Comparison of ENCODE assay signal across 2 cellular contexts in the genomic region with DNA sequence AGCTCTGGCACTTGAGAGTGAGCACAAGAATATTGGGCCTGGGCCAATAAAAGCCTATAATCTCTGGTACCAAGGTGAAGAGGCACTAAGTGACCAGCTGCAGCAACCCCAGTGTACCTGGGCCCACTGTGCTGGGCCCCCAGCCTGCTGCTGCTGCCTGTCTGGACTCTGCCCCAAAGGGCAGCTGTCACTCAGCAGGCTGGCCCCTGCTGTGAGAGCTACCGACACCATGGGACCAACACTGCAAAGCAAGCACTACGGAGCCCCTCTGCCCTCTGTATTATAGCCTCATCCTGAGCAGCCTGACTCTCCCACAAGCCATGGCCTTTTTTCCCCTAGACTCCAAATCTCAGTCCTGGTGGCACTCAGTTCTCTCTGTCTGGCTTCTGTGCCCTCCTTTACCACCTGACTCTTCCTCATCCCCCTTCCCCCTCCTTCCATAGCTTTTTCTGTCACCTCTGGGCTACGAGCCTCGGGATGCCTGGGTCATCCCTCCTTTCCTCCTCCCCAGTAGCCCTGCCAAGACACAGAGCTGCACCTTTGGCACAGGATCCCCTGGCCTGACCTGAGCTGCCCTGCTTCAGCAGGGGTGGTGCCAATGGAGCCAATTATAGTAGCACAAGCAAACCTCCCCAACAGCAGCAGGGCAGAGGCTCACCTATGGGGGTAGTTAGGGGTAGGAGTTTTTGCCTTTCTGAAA.
A peak's percentile ranks its signal among the peaks of the same experiment; 100 is the strongest.
TF ChIP-seq lines count a peak whose summit lies in the region.

No MANE protein-coding gene starts in this region.

TF ChIP-seq in HEK293, 187 proteins besides CTCF, POLR2A, EP300 and RAD21:
- TF ChIP-seq, protein P1, sequence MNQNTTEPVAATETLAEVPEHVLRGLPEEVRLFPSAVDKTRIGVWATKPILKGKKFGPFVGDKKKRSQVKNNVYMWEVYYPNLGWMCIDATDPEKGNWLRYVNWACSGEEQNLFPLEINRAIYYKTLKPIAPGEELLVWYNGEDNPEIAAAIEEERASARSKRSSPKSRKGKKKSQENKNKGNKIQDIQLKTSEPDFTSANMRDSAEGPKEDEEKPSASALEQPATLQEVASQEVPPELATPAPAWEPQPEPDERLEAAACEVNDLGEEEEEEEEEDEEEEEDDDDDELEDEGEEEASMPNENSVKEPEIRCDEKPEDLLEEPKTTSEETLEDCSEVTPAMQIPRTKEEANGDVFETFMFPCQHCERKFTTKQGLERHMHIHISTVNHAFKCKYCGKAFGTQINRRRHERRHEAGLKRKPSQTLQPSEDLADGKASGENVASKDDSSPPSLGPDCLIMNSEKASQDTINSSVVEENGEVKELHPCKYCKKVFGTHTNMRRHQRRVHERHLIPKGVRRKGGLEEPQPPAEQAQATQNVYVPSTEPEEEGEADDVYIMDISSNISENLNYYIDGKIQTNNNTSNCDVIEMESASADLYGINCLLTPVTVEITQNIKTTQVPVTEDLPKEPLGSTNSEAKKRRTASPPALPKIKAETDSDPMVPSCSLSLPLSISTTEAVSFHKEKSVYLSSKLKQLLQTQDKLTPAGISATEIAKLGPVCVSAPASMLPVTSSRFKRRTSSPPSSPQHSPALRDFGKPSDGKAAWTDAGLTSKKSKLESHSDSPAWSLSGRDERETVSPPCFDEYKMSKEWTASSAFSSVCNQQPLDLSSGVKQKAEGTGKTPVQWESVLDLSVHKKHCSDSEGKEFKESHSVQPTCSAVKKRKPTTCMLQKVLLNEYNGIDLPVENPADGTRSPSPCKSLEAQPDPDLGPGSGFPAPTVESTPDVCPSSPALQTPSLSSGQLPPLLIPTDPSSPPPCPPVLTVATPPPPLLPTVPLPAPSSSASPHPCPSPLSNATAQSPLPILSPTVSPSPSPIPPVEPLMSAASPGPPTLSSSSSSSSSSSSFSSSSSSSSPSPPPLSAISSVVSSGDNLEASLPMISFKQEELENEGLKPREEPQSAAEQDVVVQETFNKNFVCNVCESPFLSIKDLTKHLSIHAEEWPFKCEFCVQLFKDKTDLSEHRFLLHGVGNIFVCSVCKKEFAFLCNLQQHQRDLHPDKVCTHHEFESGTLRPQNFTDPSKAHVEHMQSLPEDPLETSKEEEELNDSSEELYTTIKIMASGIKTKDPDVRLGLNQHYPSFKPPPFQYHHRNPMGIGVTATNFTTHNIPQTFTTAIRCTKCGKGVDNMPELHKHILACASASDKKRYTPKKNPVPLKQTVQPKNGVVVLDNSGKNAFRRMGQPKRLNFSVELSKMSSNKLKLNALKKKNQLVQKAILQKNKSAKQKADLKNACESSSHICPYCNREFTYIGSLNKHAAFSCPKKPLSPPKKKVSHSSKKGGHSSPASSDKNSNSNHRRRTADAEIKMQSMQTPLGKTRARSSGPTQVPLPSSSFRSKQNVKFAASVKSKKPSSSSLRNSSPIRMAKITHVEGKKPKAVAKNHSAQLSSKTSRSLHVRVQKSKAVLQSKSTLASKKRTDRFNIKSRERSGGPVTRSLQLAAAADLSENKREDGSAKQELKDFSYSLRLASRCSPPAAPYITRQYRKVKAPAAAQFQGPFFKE (tag by site-specific recombination; IDR thresholded peaks at IDR 0.05; ENCODE audit: borderline replicate concordance): no peak
- TF ChIP-seq REPIN1 (tag by site-specific recombination; IDR thresholded peaks at IDR 0.05; ENCODE audit: low read depth) (no peak), ZIC2 (tag by site-specific recombination; IDR thresholded peaks at IDR 0.05) (0 out of 2 replicates have a peak, but pooled peaks have one; percentile 19)
- TF ChIP-seq, protein P2, sequence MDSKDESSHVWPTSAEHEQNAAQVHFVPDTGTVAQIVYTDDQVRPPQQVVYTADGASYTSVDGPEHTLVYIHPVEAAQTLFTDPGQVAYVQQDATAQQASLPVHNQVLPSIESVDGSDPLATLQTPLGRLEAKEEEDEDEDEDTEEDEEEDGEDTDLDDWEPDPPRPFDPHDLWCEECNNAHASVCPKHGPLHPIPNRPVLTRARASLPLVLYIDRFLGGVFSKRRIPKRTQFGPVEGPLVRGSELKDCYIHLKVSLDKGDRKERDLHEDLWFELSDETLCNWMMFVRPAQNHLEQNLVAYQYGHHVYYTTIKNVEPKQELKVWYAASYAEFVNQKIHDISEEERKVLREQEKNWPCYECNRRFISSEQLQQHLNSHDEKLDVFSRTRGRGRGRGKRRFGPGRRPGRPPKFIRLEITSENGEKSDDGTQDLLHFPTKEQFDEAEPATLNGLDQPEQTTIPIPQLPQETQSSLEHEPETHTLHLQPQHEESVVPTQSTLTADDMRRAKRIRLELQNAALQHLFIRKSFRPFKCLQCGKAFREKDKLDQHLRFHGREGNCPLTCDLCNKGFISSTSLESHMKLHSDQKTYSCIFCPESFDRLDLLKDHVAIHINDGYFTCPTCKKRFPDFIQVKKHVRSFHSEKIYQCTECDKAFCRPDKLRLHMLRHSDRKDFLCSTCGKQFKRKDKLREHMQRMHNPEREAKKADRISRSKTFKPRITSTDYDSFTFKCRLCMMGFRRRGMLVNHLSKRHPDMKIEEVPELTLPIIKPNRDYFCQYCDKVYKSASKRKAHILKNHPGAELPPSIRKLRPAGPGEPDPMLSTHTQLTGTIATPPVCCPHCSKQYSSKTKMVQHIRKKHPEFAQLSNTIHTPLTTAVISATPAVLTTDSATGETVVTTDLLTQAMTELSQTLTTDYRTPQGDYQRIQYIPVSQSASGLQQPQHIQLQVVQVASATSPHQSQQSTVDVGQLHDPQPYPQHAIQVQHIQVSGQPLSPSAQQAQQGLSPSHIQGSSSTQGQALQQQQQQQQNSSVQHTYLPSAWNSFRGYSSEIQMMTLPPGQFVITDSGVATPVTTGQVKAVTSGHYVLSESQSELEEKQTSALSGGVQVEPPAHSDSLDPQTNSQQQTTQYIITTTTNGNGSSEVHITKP (tag by site-specific recombination; IDR thresholded peaks at IDR 0.05): no peak

TF ChIP-seq in K562, 482 proteins besides CTCF, POLR2A, EP300 and RAD21:
- TF ChIP-seq, protein P3, sequence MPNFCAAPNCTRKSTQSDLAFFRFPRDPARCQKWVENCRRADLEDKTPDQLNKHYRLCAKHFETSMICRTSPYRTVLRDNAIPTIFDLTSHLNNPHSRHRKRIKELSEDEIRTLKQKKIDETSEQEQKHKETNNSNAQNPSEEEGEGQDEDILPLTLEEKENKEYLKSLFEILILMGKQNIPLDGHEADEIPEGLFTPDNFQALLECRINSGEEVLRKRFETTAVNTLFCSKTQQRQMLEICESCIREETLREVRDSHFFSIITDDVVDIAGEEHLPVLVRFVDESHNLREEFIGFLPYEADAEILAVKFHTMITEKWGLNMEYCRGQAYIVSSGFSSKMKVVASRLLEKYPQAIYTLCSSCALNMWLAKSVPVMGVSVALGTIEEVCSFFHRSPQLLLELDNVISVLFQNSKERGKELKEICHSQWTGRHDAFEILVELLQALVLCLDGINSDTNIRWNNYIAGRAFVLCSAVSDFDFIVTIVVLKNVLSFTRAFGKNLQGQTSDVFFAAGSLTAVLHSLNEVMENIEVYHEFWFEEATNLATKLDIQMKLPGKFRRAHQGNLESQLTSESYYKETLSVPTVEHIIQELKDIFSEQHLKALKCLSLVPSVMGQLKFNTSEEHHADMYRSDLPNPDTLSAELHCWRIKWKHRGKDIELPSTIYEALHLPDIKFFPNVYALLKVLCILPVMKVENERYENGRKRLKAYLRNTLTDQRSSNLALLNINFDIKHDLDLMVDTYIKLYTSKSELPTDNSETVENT (CRISPR knock-in tag; IDR thresholded peaks at IDR 0.05): no peak
- TF ChIP-seq POLR2B (IDR thresholded peaks at IDR 0.05; ENCODE audit: low read depth, partially characterized antibody) (peak; percentile 28), SMC3 (conservative IDR thresholded peaks at IDR 0.05; ENCODE audit: insufficient read depth, low read depth, low read length) (no peak), POLR2G (IDR thresholded peaks at IDR 0.05; ENCODE audit: low read depth, low read length) (peak; percentile 51), ZNF436 (CRISPR knock-in tag; IDR thresholded peaks at IDR 0.05) (no peak), NFIC (IDR thresholded peaks at IDR 0.05) (peak; percentile 17; the same call in 1 of the 2 replicates), RBFOX2 (IDR thresholded peaks at IDR 0.05; ENCODE audit: low read depth, low read length) (peak; percentile 29; the same call in 1 of the 2 replicates)
- TF ChIP-seq, protein P4, sequence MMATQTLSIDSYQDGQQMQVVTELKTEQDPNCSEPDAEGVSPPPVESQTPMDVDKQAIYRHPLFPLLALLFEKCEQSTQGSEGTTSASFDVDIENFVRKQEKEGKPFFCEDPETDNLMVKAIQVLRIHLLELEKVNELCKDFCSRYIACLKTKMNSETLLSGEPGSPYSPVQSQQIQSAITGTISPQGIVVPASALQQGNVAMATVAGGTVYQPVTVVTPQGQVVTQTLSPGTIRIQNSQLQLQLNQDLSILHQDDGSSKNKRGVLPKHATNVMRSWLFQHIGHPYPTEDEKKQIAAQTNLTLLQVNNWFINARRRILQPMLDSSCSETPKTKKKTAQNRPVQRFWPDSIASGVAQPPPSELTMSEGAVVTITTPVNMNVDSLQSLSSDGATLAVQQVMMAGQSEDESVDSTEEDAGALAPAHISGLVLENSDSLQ (IDR thresholded peaks at IDR 0.05): 0 out of 2 replicates have a peak, but pooled peaks have one; percentile 7
- TF ChIP-seq, protein P5, sequence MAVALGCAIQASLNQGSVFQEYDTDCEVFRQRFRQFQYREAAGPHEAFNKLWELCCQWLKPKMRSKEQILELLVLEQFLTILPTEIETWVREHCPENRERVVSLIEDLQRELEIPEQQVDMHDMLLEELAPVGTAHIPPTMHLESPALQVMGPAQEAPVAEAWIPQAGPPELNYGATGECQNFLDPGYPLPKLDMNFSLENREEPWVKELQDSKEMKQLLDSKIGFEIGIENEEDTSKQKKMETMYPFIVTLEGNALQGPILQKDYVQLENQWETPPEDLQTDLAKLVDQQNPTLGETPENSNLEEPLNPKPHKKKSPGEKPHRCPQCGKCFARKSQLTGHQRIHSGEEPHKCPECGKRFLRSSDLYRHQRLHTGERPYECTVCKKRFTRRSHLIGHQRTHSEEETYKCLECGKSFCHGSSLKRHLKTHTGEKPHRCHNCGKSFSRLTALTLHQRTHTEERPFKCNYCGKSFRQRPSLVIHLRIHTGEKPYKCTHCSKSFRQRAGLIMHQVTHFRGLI (CRISPR knock-in tag; IDR thresholded peaks at IDR 0.05): no peak
- TF ChIP-seq, protein P6, sequence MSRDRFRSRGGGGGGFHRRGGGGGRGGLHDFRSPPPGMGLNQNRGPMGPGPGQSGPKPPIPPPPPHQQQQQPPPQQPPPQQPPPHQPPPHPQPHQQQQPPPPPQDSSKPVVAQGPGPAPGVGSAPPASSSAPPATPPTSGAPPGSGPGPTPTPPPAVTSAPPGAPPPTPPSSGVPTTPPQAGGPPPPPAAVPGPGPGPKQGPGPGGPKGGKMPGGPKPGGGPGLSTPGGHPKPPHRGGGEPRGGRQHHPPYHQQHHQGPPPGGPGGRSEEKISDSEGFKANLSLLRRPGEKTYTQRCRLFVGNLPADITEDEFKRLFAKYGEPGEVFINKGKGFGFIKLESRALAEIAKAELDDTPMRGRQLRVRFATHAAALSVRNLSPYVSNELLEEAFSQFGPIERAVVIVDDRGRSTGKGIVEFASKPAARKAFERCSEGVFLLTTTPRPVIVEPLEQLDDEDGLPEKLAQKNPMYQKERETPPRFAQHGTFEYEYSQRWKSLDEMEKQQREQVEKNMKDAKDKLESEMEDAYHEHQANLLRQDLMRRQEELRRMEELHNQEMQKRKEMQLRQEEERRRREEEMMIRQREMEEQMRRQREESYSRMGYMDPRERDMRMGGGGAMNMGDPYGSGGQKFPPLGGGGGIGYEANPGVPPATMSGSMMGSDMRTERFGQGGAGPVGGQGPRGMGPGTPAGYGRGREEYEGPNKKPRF (IDR thresholded peaks at IDR 0.05; ENCODE audit: low read depth, low read length): no peak
